8 cellular contexts compared by ENCODE assay signal in the genomic region with DNA sequence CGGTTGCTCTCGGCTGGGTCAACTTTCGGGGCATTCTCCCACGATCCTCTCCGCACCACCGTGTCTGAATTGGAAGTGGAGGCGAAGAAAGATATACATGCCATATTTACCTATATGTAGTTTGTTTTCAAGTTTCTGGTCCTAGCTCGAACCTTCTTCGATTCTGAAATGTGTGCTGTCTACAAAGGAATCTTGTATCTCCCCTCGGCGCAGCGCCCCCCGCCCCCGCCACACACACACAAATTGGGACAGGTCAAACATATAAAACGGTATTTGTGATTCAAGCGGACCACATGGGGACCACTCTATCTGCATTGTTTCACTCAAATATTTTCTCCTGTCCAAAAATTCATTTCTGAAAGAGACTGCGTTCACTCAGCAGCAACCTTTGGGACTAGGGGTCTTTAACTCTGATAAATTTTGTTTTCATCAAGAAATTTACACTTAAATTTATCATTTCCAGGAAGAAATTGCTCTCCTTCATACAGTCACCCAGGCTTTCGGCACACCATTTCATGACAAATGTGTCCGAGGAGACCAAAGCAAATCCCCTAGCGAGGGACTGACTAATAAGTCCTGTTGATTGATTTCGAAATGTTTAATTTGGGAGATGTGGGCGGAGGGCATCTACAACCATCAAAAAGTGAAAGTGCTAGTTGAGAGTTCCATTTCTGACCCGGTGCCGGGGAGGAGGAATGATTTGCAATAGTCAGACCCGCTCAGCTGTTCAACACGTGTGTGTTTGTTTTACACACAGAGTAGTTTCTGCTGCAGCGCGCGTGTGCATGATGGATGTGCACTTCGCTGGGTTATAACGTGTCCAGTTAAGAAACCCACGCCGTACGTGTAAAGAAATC. TPM values are rescaled to one million over a fixed set of nuclear protein-coding genes. Genes with fewer than 3 reads are reported as not detected.
DNase-seq lines count a peak whose midpoint lies in the region; ATAC-seq and TF ChIP-seq lines count a peak whose summit lies in the region.

No MANE protein-coding gene starts in this region.

- peaks cover 22 to 33% (median 32%) of the 10 kb centered on the region in 3 donors for H3K4me1 Mint-ChIP-seq in IgD-negative memory B cell
- H3K4me1 Mint-ChIP-seq in T-helper 17 cell, result peaks cover 49% of the 10 kb centered on the region

- H3K9me3 ChIP-seq in T-helper 17 cell (ENCODE audit: control insufficient read depth, low read length, poor library complexity, severe bottlenecking) (no peaks in the 10 kb centered on the region), body of pancreas (no peaks in the 10 kb centered on the region)

- intact Hi-C loops in body of pancreas (cut with DNase I) (loop anchor here (10.0 kb wide), 2 partner anchors 84 to 596 kb away; a partner anchor contains a TSS), sciatic nerve (cut with DNase I) (no loop called here)

- peak overlapping the region; percentile 85 for H3K4me3 ChIP-seq in body of pancreas

- H3K27ac ChIP-seq in body of pancreas, result peak overlapping the region; percentile 95 to 99 (median 98)

- no peak for TF ChIP-seq CTCF in body of pancreas (IDR thresholded peaks at IDR 0.05)

- ATAC-seq in T-helper 17 cell, result no peak
- ATAC-seq in body of pancreas, result peak; percentile 10
- ATAC-seq in sciatic nerve, result peak; percentile 52
- no peak for ATAC-seq in HG02798 (IDR thresholded peaks at IDR 0.05; ENCODE audit: poor library complexity, unreplicated experiment)

- peaks cover 0 to 13% of the 10 kb centered on the region in 2 donors for H3K27me3 ChIP-seq in body of pancreas

- peaks cover 34% of the 10 kb centered on the region for H3K27me3 Mint-ChIP-seq in IgD-negative memory B cell
- peaks cover 37% of the 10 kb centered on the region for H3K27me3 Mint-ChIP-seq in T-helper 17 cell

- peak overlapping the region; percentile 94 to 100 (median 98) for H3K4me3 Mint-ChIP-seq in IgD-negative memory B cell
- H3K4me3 Mint-ChIP-seq in T-helper 17 cell, result peak overlapping the region; percentile 99

- no peak for TF ChIP-seq POLR2A in body of pancreas (IDR thresholded peaks at IDR 0.05)

- H3K9me3 Mint-ChIP-seq in IgD-negative memory B cell, result no peaks in the 10 kb centered on the region

- DNase-seq in COR-L47 (lab: John Stamatoyannopoulos, UW), result peak; percentile 36
- peak; percentile 22 to 27 (median 23) for DNase-seq in T-helper 17 cell
- DNase-seq in body of pancreas, result peak; percentile 60 to 79 (median 71)
- peak in 31 of 51 donors; percentile 24 to 91 (median 61) for DNase-seq in hypothalamus (lab: John Stamatoyannopoulos, UW)
- peak; percentile 80 for DNase-seq in sciatic nerve (ENCODE audit: low spot score)
- no peak for DNase-seq in iPS-NIHi11 (ENCODE audit: low spot score)

- peaks cover 40% of the 10 kb centered on the region for H3K4me1 ChIP-seq in body of pancreas

- WGBS in body of pancreas, 2 donors, result 0% methylated on average over 34 of the region's 34 CpGs

- H3K27ac Mint-ChIP-seq in IgD-negative memory B cell (peak overlapping the region; percentile 99), T-helper 17 cell (peak overlapping the region; percentile 99)

- H3K36me3 Mint-ChIP-seq in IgD-negative memory B cell (no peaks in the 10 kb centered on the region), T-helper 17 cell (ENCODE audit: low read depth) (peaks cover 3% of the 10 kb centered on the region)

- H3K36me3 ChIP-seq in body of pancreas (replicated peaks in 1 of 2; ENCODE audit: insufficient read depth in 1 of 2, low read depth in 2 of 2), result no peaks in the 10 kb centered on the region

RNA-seq across cellular contexts. Expression of a gene that starts 1.1 kb away (rescaled TPM):
- polyA plus RNA-seq in IgD-negative memory B cell, result 0.60 TPM
- total RNA-seq in T-helper 17 cell, result 10 to 100 TPM; 48.2 to 51.3 TPM
- total RNA-seq in body of pancreas, result 1 to 10 TPM; 1.0 to 8.9 TPM
- 42.2 TPM for total RNA-seq in sciatic nerve

Comparison
In these comparisons a context has a peak if more than half of its experiments do, and no peak if none do; other contexts are left out.
1. ATAC-seq: peak in body of pancreas (single experiment) and sciatic nerve (single experiment); none in T-helper 17 cell (single experiment) and HG02798 (single experiment).